In the genomic region with DNA sequence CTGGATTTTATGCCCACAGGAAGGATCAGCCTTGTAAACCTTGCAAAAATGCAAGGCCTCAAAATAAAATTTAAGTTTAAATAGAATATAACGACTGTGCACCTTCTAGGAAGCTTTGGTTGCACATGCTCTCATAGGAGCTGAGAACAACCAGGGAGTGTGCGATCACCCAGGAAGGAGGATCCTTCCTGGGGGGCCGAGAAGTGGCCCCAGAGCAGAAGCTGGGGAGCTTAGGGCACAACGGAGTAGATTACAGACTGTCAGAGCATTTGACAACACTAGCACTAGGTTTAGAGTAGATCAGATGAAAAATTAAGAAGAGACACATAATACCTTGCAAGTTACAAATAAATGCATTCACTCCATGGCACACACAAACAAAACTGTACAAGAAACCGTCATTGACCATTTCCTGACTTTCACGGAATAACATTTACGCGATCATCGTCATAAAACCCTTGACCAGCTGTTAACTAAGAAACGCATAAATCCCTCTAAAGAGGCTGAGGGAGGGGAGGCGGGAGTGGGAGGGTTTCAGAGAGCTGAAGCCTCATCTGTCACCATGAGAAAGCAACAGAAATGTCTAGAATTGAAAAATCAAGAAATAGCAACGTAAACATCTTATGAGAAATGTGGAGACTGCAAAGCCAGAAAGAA, we compare ENCODE assay signal across 23 cellular contexts. TPM values are rescaled to one million over a fixed set of nuclear protein-coding genes. Genes with fewer than 3 reads are reported as not detected.
"Had no signal": no experiment of that assay in that cellular context is flagged by ENCODE, and none has a peak within 500 bp of the region (broad histone marks: within the 10 kb centered on the region; RNA-seq: fewer than 3 reads in every experiment).

No MANE protein-coding gene starts in this region.

- H3K9me3 Mint-ChIP-seq: activated B cell treated with CpG ODN at 0.5 μM for 24 hours; activated CD4-positive, alpha-beta memory T cell treated with anti-CD3 and anti-CD28 coated beads, Interleukin-2, amount 10 ng/mL, durations not matched to agents 7 days and 5 days; activated naive CD4-positive, alpha-beta T cell treated with anti-CD3 and anti-CD28 coated beads for 36 hours; activated naive CD8-positive, alpha-beta T cell treated with anti-CD3 and anti-CD28 coated beads, Interleukin-2, amount 10 ng/mL, durations not matched to agents 7 days and 5 days; activated T-cell treated with anti-CD3 and anti-CD28 coated beads, Interleukin-2, amount 50 U/mL, for 72 hours; natural killer cell treated with Interleukin-12 subunit alpha and Interleukin-12 subunit beta and Interleukin-15 and Interleukin-18, amount 100 ng/mL, for 72 hours; stimulated activated naive B cell treated with anti-CD40 and anti-IgM and Interleukin-4, amounts not matched to agents 10 μg/mL and 1 μg/mL and 100 μg/mL, for 72 hours; T-helper 1 cell treated with Interleukin-12 subunit alpha and Interleukin-12 subunit beta and Interleukin-4 antibody, amounts not matched to agents 30 μg/mL and 1 μg/mL, for 36 hours had no signal

- H2AFZ ChIP-seq: parathyroid adenoma had no signal

- H3K27me3 ChIP-seq: colonic mucosa, foreskin keratinocyte, testis, upper lobe of left lung had no signal

- H3K4me3 Mint-ChIP-seq: activated B cell treated with CpG ODN at 0.5 μM for 24 hours; activated CD4-positive, alpha-beta memory T cell treated with anti-CD3 and anti-CD28 coated beads, Interleukin-2, amount 10 ng/mL, durations not matched to agents 7 days and 5 days; activated naive CD4-positive, alpha-beta T cell treated with anti-CD3 and anti-CD28 coated beads for 36 hours; activated naive CD8-positive, alpha-beta T cell treated with anti-CD3 and anti-CD28 coated beads, Interleukin-2, amount 10 ng/mL, durations not matched to agents 7 days and 5 days; activated T-cell treated with anti-CD3 and anti-CD28 coated beads, Interleukin-2, amount 50 U/mL, for 72 hours; natural killer cell treated with Interleukin-12 subunit alpha and Interleukin-12 subunit beta and Interleukin-15 and Interleukin-18, amount 100 ng/mL, for 72 hours; stimulated activated naive B cell treated with anti-CD40 and anti-IgM and Interleukin-4, amounts not matched to agents 10 μg/mL and 1 μg/mL and 100 μg/mL, for 72 hours; T-helper 1 cell treated with Interleukin-12 subunit alpha and Interleukin-12 subunit beta and Interleukin-4 antibody, amounts not matched to agents 30 μg/mL and 1 μg/mL, for 36 hours had no signal

- H3K4me1 Mint-ChIP-seq: activated B cell treated with CpG ODN at 0.5 μM for 24 hours had no signal

- H3K4me3 ChIP-seq: colonic mucosa, testis, upper lobe of left lung had no signal

- FAIRE-seq: bronchial epithelial cell had no signal

- H3K27ac Mint-ChIP-seq: activated B cell treated with CpG ODN at 0.5 μM for 24 hours; activated CD4-positive, alpha-beta memory T cell treated with anti-CD3 and anti-CD28 coated beads, Interleukin-2, amount 10 ng/mL, durations not matched to agents 7 days and 5 days; activated naive CD4-positive, alpha-beta T cell treated with anti-CD3 and anti-CD28 coated beads for 36 hours; activated naive CD8-positive, alpha-beta T cell treated with anti-CD3 and anti-CD28 coated beads, Interleukin-2, amount 10 ng/mL, durations not matched to agents 7 days and 5 days; activated T-cell treated with anti-CD3 and anti-CD28 coated beads, Interleukin-2, amount 50 U/mL, for 72 hours; natural killer cell treated with Interleukin-12 subunit alpha and Interleukin-12 subunit beta and Interleukin-15 and Interleukin-18, amount 100 ng/mL, for 72 hours; stimulated activated naive B cell treated with anti-CD40 and anti-IgM and Interleukin-4, amounts not matched to agents 10 μg/mL and 1 μg/mL and 100 μg/mL, for 72 hours; T-helper 1 cell treated with Interleukin-12 subunit alpha and Interleukin-12 subunit beta and Interleukin-4 antibody, amounts not matched to agents 30 μg/mL and 1 μg/mL, for 36 hours had no signal

- ATAC-seq: activated T-cell treated with anti-CD3 and anti-CD28 coated beads, Interleukin-2, amount 50 U/mL, for 72 hours; foreskin keratinocyte; left ventricle myocardium superior; natural killer cell treated with Interleukin-12 subunit alpha and Interleukin-12 subunit beta and Interleukin-15 and Interleukin-18, amount 100 ng/mL, for 72 hours; stimulated activated naive B cell treated with anti-CD40 and anti-IgM and Interleukin-4, amounts not matched to agents 10 μg/mL and 1 μg/mL and 100 μg/mL, for 72 hours had no signal

- H3K36me3 Mint-ChIP-seq: activated naive CD8-positive, alpha-beta T cell treated with anti-CD3 and anti-CD28 coated beads, Interleukin-2, amount 10 ng/mL, durations not matched to agents 7 days and 5 days; natural killer cell treated with Interleukin-12 subunit alpha and Interleukin-12 subunit beta and Interleukin-15 and Interleukin-18, amount 100 ng/mL, for 72 hours; stimulated activated naive B cell treated with anti-CD40 and anti-IgM and Interleukin-4, amounts not matched to agents 10 μg/mL and 1 μg/mL and 100 μg/mL, for 72 hours had no signal

- H3K4me1 ChIP-seq: colonic mucosa, parathyroid adenoma, testis had no signal

- H3K9me3 ChIP-seq: colonic mucosa, testis, upper lobe of left lung had no signal

- H3K79me2 ChIP-seq: parathyroid adenoma had no signal

- DNase-seq: activated B cell treated with CpG ODN at 0.5 μM for 24 hours; activated CD4-positive, alpha-beta memory T cell treated with anti-CD3 and anti-CD28 coated beads, Interleukin-2, amount 10 ng/mL, durations not matched to agents 7 days and 5 days; activated CD4-positive, alpha-beta T cell treated with anti-CD3 and anti-CD28 coated beads for 4 hours; activated effector memory CD4-positive, alpha-beta T cell treated with Interleukin-2 at 50 U/mL for 16 hours; activated naive CD4-positive, alpha-beta T cell treated with anti-CD3 and anti-CD28 coated beads for 36 hours; activated naive CD8-positive, alpha-beta T cell treated with anti-CD3 and anti-CD28 coated beads, Interleukin-2, amount 10 ng/mL, durations not matched to agents 7 days and 5 days; activated T-cell treated with anti-CD3 and anti-CD28 coated beads, Interleukin-2, amount 50 U/mL, for 72 hours; amniotic stem cell; colonic mucosa; foreskin keratinocyte; hippocampal formation; left ventricle myocardium superior; mammary epithelial cell; stimulated activated CD4-positive, alpha-beta T cell treated with anti-CD3 and anti-CD28 coated beads, Interleukin-2, amount 100 ng/mL, for 48 hours; stimulated activated CD8-positive, alpha-beta memory T cell treated with anti-CD3 and anti-CD28 coated beads, Interleukin-4, amount 100 ng/mL, for 48 hours; stimulated activated naive B cell treated with anti-CD40 and anti-IgM and Interleukin-4, amounts not matched to agents 10 μg/mL and 1 μg/mL and 100 μg/mL, for 72 hours; T1000; testis; upper lobe of left lung had no signal

- H3K36me3 ChIP-seq: colonic mucosa, upper lobe of left lung had no signal

- H3K9ac ChIP-seq: parathyroid adenoma had no signal

- H3K27ac ChIP-seq: colonic mucosa, foreskin keratinocyte, parathyroid adenoma, testis, upper lobe of left lung had no signal

RNA-seq across cellular contexts. Expression of gene HHIPL1, which starts 28.0 kb away (rescaled TPM):
- total RNA-seq: activated B cell treated with CpG ODN at 0.5 μM for 24 hours; natural killer cell treated with Interleukin-12 subunit alpha and Interleukin-12 subunit beta and Interleukin-15 and Interleukin-18, amount 100 ng/mL, for 72 hours had no signal
